Comparison of ENCODE assay signal across 29 cellular contexts in the genomic region with DNA sequence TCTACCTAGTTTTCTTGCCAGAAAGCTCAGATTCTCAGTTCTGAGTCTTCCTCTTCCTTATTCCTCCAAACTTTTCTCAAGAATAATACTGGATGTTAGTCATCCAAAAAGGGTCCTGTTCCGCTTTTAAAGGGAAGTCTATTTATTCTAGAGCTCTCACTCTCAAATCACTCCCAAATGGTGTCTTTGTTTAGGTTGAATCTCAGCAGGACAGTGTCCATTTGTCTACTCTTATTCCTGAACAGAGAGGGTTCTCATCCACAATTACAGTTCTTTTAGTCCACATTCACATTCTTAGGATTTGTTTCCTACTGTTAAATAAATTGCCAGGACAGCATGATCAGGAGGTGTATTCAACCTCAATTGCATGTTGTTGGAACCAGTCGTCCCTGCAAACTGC.
"Had no signal": no experiment of that assay in that cellular context is flagged by ENCODE, and none has a peak within 500 bp of the region (broad histone marks: within the 10 kb centered on the region; RNA-seq: fewer than 3 reads in every experiment).

No MANE protein-coding gene starts in this region.

- H3K27ac ChIP-seq: ascending aorta, cardiac muscle cell had no signal

- H3K36me3 ChIP-seq: ascending aorta, cardiac muscle cell had no signal

- H3K4me3 ChIP-seq: ascending aorta, cardiac muscle cell had no signal

- H3K9me3 ChIP-seq: ascending aorta had no signal

- H3K4me1 ChIP-seq: ascending aorta had no signal

- ATAC-seq: activated CD4-positive, alpha-beta T cell treated with anti-CD3 and anti-CD28 coated beads for 36 hours; activated CD4-positive, CD25-positive, alpha-beta regulatory T cell treated with anti-CD3 and anti-CD28 coated beads, Interleukin-2, amount 50 U/mL, for 24 hours; activated CD8-positive, alpha-beta T cell treated with anti-CD3 and anti-CD28 coated beads, Interleukin-2, amount 10 ng/mL, durations not matched to agents 7 days and 5 days; Panc1 had no signal

- H3K27me3 ChIP-seq: ascending aorta, cardiac muscle cell had no signal

- DNase-seq: activated CD4-positive, alpha-beta T cell treated with anti-CD3 and anti-CD28 coated beads for 36 hours; activated CD4-positive, alpha-beta T cell treated with anti-CD3 and anti-CD28 coated beads, Interleukin-2, amount 10 ng/mL, durations not matched to agents 7 days and 5 days; activated CD4-positive, alpha-beta T cell treated with anti-CD3 and anti-CD28 coated beads, Interleukin-2, amount 50 U/mL, for 48 hours; activated CD8-positive, alpha-beta T cell treated with anti-CD3 and anti-CD28 coated beads, Interleukin-2, amount 10 ng/mL, durations not matched to agents 7 days and 5 days; activated gamma-delta T cell; activated naive CD4-positive, alpha-beta T cell treated with Interleukin-2 at 50 U/mL for 16 hours; activated naive CD8-positive, alpha-beta T cell treated with anti-CD3 and anti-CD28 coated beads, Interleukin-2, amount 10 ng/mL, durations not matched to agents 7 days and 5 days; activated T-cell treated with anti-CD3 and anti-CD28 coated beads, Interleukin-2, amount 50 U/mL, for 24 hours; amygdala; Karpas-422; KBM-7; MV-4-11; NCI-H1092; NCI-H187 treated with DMSO at 0.1 percent for 48 hours; NCI-H2081; NCI-H2171 treated with DMSO at 0.1 percent for 48 hours; NCI-H2227 treated with DMSO at 0.1 percent for 48 hours; NCI-H446; NCI-H524; RPMI8226; SIG-M5; SW 1271; T-helper 1 cell; T-helper 2 cell; T1000 had no signal
